1 cellular context compared by ENCODE assay signal in the genomic region with DNA sequence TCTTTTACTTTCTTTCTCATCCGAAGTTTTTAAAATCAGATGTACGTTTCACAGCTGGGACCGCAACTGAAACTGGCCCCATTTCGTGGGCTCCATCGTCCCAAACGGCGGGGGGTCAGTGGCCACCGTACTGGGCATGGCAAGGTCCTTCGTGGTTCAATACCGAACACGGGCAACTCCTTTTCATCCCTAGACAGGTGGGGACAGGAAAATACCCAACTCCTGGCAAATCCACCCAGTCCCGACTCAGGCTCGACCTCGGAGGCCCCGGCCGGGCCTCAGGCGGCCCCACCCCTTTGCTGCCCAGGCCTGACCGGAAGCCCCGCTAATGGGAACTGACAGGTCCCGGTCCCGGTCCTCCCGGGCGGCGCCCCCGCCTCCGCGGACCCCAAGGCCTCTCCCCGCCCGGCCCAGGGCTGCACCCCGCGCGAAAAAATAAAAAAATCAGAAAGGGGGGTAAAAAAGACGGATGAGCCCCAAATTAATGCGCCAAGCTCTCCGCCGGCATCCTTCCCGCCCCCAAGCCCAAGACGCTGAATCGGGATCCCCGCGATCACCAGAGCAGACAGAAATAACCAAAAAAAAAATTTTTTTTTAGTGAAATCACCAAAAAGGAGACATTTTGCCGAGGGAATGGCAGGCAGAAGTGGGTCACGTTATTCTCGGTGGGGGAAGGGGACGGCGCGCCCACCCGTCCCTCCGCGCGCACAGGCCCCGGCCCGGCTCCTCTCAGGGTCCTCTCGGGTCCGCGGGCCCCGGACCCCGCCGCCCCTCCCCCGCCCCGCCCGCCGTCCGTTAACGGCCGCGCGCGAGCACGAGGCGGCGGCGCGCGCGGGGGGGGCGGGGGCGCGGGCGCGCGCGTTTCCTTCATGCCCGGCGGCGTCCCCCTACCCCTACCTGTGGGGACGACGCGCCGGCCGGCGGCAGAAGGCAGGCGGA.
TF ChIP-seq lines count a peak whose summit lies in the region.

No MANE protein-coding gene starts in this region.

TF ChIP-seq in HepG2, 621 proteins besides CTCF, POLR2A, EP300 and RAD21 (continued from another document and continues in another):
- TF ChIP-seq, protein P1, sequence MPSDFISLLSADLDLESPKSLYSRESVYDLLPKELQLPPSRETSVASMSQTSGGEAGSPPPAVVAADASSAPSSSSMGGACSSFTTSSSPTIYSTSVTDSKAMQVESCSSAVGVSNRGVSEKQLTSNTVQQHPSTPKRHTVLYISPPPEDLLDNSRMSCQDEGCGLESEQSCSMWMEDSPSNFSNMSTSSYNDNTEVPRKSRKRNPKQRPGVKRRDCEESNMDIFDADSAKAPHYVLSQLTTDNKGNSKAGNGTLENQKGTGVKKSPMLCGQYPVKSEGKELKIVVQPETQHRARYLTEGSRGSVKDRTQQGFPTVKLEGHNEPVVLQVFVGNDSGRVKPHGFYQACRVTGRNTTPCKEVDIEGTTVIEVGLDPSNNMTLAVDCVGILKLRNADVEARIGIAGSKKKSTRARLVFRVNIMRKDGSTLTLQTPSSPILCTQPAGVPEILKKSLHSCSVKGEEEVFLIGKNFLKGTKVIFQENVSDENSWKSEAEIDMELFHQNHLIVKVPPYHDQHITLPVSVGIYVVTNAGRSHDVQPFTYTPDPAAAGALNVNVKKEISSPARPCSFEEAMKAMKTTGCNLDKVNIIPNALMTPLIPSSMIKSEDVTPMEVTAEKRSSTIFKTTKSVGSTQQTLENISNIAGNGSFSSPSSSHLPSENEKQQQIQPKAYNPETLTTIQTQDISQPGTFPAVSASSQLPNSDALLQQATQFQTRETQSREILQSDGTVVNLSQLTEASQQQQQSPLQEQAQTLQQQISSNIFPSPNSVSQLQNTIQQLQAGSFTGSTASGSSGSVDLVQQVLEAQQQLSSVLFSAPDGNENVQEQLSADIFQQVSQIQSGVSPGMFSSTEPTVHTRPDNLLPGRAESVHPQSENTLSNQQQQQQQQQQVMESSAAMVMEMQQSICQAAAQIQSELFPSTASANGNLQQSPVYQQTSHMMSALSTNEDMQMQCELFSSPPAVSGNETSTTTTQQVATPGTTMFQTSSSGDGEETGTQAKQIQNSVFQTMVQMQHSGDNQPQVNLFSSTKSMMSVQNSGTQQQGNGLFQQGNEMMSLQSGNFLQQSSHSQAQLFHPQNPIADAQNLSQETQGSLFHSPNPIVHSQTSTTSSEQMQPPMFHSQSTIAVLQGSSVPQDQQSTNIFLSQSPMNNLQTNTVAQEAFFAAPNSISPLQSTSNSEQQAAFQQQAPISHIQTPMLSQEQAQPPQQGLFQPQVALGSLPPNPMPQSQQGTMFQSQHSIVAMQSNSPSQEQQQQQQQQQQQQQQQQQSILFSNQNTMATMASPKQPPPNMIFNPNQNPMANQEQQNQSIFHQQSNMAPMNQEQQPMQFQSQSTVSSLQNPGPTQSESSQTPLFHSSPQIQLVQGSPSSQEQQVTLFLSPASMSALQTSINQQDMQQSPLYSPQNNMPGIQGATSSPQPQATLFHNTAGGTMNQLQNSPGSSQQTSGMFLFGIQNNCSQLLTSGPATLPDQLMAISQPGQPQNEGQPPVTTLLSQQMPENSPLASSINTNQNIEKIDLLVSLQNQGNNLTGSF (CRISPR knock-in tag; IDR thresholded peaks at IDR 0.05) = no peak
- TF ChIP-seq ZNF550 (CRISPR knock-in tag; IDR thresholded peaks at IDR 0.05; ENCODE audit: borderline replicate concordance) = no peak
- peak; percentile 25; the same call in 1 of the 2 replicates for TF ChIP-seq ZNF225 (CRISPR knock-in tag; IDR thresholded peaks at IDR 0.05)
- TF ChIP-seq FOXJ3 (CRISPR knock-in tag; IDR thresholded peaks at IDR 0.05; ENCODE audit: borderline replicate concordance) = no peak
- TF ChIP-seq KLF16 (CRISPR knock-in tag; IDR thresholded peaks at IDR 0.05) = peak in 1 of 2 experiments; percentile 83; a peak in 2 of 4 replicates
- TF ChIP-seq, protein P2, sequence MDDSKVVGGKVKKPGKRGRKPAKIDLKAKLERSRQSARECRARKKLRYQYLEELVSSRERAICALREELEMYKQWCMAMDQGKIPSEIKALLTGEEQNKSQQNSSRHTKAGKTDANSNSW (CRISPR knock-in tag; IDR thresholded peaks at IDR 0.05; ENCODE audit: borderline replicate concordance) = no peak
- TF ChIP-seq, protein P3, sequence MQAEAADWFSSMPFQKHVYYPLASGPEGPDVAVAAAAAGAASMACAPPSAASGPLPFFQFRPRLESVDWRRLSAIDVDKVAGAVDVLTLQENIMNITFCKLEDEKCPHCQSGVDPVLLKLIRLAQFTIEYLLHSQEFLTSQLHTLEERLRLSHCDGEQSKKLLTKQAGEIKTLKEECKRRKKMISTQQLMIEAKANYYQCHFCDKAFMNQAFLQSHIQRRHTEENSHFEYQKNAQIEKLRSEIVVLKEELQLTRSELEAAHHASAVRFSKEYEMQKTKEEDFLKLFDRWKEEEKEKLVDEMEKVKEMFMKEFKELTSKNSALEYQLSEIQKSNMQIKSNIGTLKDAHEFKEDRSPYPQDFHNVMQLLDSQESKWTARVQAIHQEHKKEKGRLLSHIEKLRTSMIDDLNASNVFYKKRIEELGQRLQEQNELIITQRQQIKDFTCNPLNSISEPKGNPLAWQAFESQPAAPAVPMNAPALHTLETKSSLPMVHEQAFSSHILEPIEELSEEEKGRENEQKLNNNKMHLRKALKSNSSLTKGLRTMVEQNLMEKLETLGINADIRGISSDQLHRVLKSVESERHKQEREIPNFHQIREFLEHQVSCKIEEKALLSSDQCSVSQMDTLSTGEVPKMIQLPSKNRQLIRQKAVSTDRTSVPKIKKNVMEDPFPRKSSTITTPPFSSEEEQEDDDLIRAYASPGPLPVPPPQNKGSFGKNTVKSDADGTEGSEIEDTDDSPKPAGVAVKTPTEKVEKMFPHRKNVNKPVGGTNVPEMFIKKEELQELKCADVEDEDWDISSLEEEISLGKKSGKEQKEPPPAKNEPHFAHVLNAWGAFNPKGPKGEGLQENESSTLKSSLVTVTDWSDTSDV (CRISPR knock-in tag; IDR thresholded peaks at IDR 0.05) = no peak; the same call in 1 of the 2 replicates
- TF ChIP-seq ZNF850 (CRISPR knock-in tag; conservative IDR thresholded peaks at IDR 0.05) = no peak
- no peak for TF ChIP-seq ATRX (CRISPR knock-in tag; IDR thresholded peaks at IDR 0.05; ENCODE audit: borderline replicate concordance)
- no peak for TF ChIP-seq TOE1 (CRISPR knock-in tag; IDR thresholded peaks at IDR 0.05)
- TF ChIP-seq TOPORS (CRISPR knock-in tag; IDR thresholded peaks at IDR 0.05) = 0 out of 2 replicates have a peak, but pooled peaks have one; percentile 36
- TF ChIP-seq TBX3 (IDR thresholded peaks at IDR 0.05; ENCODE audit: borderline replicate concordance) = no peak
- no peak for TF ChIP-seq NPAS2 (CRISPR knock-in tag; IDR thresholded peaks at IDR 0.05; ENCODE audit: borderline replicate concordance)
- no peak for TF ChIP-seq STAT5B (CRISPR knock-in tag; IDR thresholded peaks at IDR 0.05)
- TF ChIP-seq RFX1 (IDR thresholded peaks at IDR 0.05) = no peak
- TF ChIP-seq, protein P4, sequence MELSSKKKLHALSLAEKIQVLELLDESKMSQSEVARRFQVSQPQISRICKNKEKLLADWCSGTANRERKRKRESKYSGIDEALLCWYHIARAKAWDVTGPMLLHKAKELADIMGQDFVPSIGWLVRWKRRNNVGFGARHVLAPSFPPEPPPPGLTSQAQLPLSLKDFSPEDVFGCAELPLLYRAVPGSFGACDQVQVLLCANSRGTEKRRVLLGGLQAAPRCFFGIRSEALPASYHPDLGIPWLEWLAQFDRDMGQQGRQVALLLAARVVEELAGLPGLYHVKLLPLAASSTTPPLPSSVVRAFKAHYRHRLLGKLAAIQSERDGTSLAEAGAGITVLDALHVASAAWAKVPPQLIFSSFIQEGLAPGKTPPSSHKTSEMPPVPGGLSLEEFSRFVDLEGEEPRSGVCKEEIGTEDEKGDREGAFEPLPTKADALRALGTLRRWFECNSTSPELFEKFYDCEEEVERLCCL (CRISPR knock-in tag; IDR thresholded peaks at IDR 0.05; ENCODE audit: borderline replicate concordance) = no peak
- no peak for TF ChIP-seq ZNF546 (CRISPR knock-in tag; conservative IDR thresholded peaks at IDR 0.05)
- peak; percentile 61; the same call in 1 of the 2 replicates for TF ChIP-seq HOXA5 (CRISPR knock-in tag; IDR thresholded peaks at IDR 0.05)
- TF ChIP-seq JUND (CRISPR knock-in tag; IDR thresholded peaks at IDR 0.05) = no peak
- no peak for TF ChIP-seq JUN (CRISPR knock-in tag; IDR thresholded peaks at IDR 0.05)
- TF ChIP-seq, protein P5, sequence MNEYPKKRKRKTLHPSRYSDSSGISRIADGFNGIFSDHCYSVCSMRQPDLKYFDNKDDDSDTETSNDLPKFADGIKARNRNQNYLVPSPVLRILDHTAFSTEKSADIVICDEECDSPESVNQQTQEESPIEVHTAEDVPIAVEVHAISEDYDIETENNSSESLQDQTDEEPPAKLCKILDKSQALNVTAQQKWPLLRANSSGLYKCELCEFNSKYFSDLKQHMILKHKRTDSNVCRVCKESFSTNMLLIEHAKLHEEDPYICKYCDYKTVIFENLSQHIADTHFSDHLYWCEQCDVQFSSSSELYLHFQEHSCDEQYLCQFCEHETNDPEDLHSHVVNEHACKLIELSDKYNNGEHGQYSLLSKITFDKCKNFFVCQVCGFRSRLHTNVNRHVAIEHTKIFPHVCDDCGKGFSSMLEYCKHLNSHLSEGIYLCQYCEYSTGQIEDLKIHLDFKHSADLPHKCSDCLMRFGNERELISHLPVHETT (CRISPR knock-in tag; conservative IDR thresholded peaks at IDR 0.05) = peak; percentile 94
- TF ChIP-seq STAG1 (CRISPR knock-in tag; IDR thresholded peaks at IDR 0.05) = no peak
- no peak for TF ChIP-seq HMG20B (CRISPR knock-in tag; conservative IDR thresholded peaks at IDR 0.05)
- TF ChIP-seq, protein P6, sequence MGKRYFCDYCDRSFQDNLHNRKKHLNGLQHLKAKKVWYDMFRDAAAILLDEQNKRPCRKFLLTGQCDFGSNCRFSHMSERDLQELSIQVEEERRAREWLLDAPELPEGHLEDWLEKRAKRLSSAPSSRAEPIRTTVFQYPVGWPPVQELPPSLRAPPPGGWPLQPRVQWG (CRISPR knock-in tag; IDR thresholded peaks at IDR 0.05; ENCODE audit: borderline replicate concordance, low read depth) = no peak
- 0 out of 2 replicates have a peak, but pooled peaks have one; percentile 2 for TF ChIP-seq ZBTB3 (CRISPR knock-in tag; IDR thresholded peaks at IDR 0.05; ENCODE audit: borderline replicate concordance, low read depth)
- peak; percentile 93 for TF ChIP-seq AGO2 (optimal IDR thresholded peaks at IDR 0.05; ENCODE audit: low read depth, low read length)
- TF ChIP-seq, protein P7, sequence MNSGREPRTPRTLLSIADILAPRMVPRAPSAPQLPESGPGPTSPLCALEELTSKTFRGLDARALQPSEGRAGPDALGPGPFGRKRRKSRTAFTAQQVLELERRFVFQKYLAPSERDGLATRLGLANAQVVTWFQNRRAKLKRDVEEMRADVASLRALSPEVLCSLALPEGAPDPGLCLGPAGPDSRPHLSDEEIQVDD (CRISPR knock-in tag; IDR thresholded peaks at IDR 0.05; ENCODE audit: borderline replicate concordance) = no peak
- TF ChIP-seq, protein P8, sequence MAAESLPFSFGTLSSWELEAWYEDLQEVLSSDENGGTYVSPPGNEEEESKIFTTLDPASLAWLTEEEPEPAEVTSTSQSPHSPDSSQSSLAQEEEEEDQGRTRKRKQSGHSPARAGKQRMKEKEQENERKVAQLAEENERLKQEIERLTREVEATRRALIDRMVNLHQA (CRISPR knock-in tag; IDR thresholded peaks at IDR 0.05) = no peak
- TF ChIP-seq, protein P9, sequence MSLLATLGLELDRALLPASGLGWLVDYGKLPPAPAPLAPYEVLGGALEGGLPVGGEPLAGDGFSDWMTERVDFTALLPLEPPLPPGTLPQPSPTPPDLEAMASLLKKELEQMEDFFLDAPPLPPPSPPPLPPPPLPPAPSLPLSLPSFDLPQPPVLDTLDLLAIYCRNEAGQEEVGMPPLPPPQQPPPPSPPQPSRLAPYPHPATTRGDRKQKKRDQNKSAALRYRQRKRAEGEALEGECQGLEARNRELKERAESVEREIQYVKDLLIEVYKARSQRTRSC (CRISPR knock-in tag; IDR thresholded peaks at IDR 0.05; ENCODE audit: low read depth) = peak; percentile 50; the same call in 1 of the 2 replicates
- no peak; the same call in 1 of the 2 replicates for TF ChIP-seq ZNF547 (CRISPR knock-in tag; IDR thresholded peaks at IDR 0.05)
- TF ChIP-seq NR2C2 (CRISPR knock-in tag; IDR thresholded peaks at IDR 0.05; ENCODE audit: borderline replicate concordance) = no peak; the same call in 1 of the 2 replicates
- TF ChIP-seq JARID2 (CRISPR knock-in tag; IDR thresholded peaks at IDR 0.05; ENCODE audit: insufficient replicate concordance) = peak; percentile 79
- TF ChIP-seq ZNF761 (CRISPR knock-in tag; conservative IDR thresholded peaks at IDR 0.05) = no peak
- TF ChIP-seq, protein P10, sequence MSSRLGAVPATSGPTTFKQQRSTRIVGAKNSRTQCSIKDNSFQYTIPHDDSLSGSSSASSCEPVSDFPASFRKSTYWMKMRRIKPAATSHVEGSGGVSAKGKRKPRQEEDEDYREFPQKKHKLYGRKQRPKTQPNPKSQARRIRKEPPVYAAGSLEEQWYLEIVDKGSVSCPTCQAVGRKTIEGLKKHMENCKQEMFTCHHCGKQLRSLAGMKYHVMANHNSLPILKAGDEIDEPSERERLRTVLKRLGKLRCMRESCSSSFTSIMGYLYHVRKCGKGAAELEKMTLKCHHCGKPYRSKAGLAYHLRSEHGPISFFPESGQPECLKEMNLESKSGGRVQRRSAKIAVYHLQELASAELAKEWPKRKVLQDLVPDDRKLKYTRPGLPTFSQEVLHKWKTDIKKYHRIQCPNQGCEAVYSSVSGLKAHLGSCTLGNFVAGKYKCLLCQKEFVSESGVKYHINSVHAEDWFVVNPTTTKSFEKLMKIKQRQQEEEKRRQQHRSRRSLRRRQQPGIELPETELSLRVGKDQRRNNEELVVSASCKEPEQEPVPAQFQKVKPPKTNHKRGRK (CRISPR knock-in tag; IDR thresholded peaks at IDR 0.05) = no peak
- TF ChIP-seq PHB2 (IDR thresholded peaks at IDR 0.05; ENCODE audit: partially characterized antibody) = no peak
- TF ChIP-seq, protein P11, sequence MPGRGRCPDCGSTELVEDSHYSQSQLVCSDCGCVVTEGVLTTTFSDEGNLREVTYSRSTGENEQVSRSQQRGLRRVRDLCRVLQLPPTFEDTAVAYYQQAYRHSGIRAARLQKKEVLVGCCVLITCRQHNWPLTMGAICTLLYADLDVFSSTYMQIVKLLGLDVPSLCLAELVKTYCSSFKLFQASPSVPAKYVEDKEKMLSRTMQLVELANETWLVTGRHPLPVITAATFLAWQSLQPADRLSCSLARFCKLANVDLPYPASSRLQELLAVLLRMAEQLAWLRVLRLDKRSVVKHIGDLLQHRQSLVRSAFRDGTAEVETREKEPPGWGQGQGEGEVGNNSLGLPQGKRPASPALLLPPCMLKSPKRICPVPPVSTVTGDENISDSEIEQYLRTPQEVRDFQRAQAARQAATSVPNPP (CRISPR knock-in tag; IDR thresholded peaks at IDR 0.05) = 0 out of 2 replicates have a peak, but pooled peaks have one; percentile 23
- TF ChIP-seq, protein P12, sequence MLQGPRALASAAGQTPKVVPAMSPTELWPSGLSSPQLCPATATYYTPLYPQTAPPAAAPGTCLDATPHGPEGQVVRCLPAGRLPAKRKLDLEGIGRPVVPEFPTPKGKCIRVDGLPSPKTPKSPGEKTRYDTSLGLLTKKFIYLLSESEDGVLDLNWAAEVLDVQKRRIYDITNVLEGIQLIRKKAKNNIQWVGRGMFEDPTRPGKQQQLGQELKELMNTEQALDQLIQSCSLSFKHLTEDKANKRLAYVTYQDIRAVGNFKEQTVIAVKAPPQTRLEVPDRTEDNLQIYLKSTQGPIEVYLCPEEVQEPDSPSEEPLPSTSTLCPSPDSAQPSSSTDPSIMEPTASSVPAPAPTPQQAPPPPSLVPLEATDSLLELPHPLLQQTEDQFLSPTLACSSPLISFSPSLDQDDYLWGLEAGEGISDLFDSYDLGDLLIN (CRISPR knock-in tag; IDR thresholded peaks at IDR 0.05; ENCODE audit: borderline replicate concordance) = no peak
- peak; percentile 92 for TF ChIP-seq ZNF296 (CRISPR knock-in tag; conservative IDR thresholded peaks at IDR 0.05)
